8 cellular contexts compared by ENCODE assay signal in genomic region chr1:203273206-203273868, GRCh38. TPM values are rescaled to one million over a fixed set of nuclear protein-coding genes. Genes with fewer than 3 reads are reported as not detected.
DNase-seq lines count a peak whose midpoint lies in the region; ATAC-seq and TF ChIP-seq lines count a peak whose summit lies in the region.

No MANE protein-coding gene starts in this region.

- peak; percentile 98 for TF ChIP-seq CTCF in AG09319 (IDR thresholded peaks at IDR 0.05; ENCODE audit: low read depth, low read length)

- H3K27ac ChIP-seq in cingulate gyrus (ENCODE audit: low read depth, low read length) = peak overlapping the region; percentile 98

- peak; percentile 58 for ATAC-seq in GM19025 (IDR thresholded peaks at IDR 0.05; ENCODE audit: low read depth, unreplicated experiment)
- ATAC-seq in HG03354 (IDR thresholded peaks at IDR 0.05; ENCODE audit: poor library complexity, severe bottlenecking, unreplicated experiment) = peak; percentile 65
- ATAC-seq in left lobe of liver = peak; percentile 91

- peak; percentile 40 for DNase-seq in AG09319 (ENCODE audit: extremely low read depth, low read depth)
- peak; percentile 67 to 89 for DNase-seq in NCI-H446 (lab: John Stamatoyannopoulos, UW)
- DNase-seq in activated CD4-positive, alpha-beta T cell treated with anti-CD3 and anti-CD28 coated beads for 48 hours = peak; percentile 95
- peak; percentile 84 for DNase-seq in left lobe of liver (ENCODE audit: low spot score)
- peak; percentile 95 to 96 for DNase-seq in stimulated activated CD4-positive, alpha-beta T cell treated with anti-CD3 and anti-CD28 coated beads, Interleukin-2, amount 100 ng/mL, for 48 hours

RNA-seq across cellular contexts. Expression of gene BTG2, which starts 32.0 kb away (rescaled TPM):
- 2.8 TPM for total RNA-seq in left lobe of liver

RNA-seq across cellular contexts. Expression of gene CHIT1, which starts 43.9 kb away (rescaled TPM):
- 0.28 TPM for total RNA-seq in left lobe of liver

Comparison
In these comparisons a context has a peak if more than half of its experiments do, and no peak if none do; other contexts are left out.
1. Peak in every context shown above with its lines: DNase-seq, ATAC-seq and H3K27ac ChIP-seq.
2. DNase-seq: peak in every context shown above with its lines; median percentile 96 in stimulated activated CD4-positive, alpha-beta T cell treated with anti-CD3 and anti-CD28 coated beads, Interleukin-2, amount 100 ng/mL, for 48 hours; 95 in activated CD4-positive, alpha-beta T cell treated with anti-CD3 and anti-CD28 coated beads for 48 hours; 84 in left lobe of liver; 78 in NCI-H446; 40 in AG09319.